8 cellular contexts compared by ENCODE assay signal in the genomic region with DNA sequence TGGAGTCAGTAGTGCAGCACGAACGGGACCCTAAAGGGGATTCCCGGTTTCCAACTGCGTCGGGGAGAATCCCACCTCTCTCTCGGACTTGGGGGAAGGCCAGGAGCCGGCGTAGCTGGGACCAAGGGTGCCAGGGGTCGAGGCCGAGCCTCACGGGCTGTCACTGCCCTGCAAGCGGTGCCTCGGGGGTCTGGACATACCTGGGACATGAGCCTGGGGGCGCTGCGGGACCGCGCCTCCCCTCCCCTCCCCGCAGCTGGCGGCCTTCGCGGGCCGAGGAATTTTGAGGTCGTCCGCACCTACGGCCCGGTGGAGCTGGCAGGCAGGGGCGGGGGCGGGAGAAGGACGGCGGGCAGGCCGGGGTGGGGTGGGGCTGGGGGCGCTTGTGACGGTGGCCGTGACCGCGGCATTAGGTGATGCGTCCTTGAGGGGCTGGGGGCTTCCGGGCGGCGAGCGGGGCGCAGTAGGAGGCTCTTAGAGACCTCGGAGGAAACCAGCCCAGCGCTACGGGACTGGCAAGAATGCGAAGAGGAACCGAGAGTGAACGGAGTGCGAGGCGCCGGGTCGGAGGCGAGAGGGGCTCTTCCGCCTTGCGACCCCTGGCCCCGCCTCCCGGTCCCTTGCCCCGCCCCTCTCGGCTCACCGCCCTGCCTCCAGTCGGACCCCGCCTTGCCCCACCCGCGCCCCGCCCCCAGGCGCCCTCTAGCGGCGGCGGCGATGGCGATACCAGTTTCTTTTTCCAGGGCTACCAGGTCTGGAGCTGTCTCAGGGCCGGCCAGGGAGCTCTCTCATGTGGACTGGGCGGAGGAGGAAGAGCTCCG. TPM values are rescaled to one million over a fixed set of nuclear protein-coding genes. Genes with fewer than 3 reads are reported as not detected.
DNase-seq lines count a peak whose midpoint lies in the region; ATAC-seq and TF ChIP-seq lines count a peak whose summit lies in the region.

No MANE protein-coding gene starts in this region.

- no TSS peak for BruUV-seq in Panc1 (replicated peaks; lab: Mats Ljungman, UMichigan)

- H3K4me3 Mint-ChIP-seq in activated T-cell treated with anti-CD3 and anti-CD28 coated beads, Interleukin-2, amount 50 U/mL, for 72 hours, result peak overlapping the region; percentile 85 to 89
- H3K4me3 Mint-ChIP-seq in naive thymus-derived CD8-positive, alpha-beta T cell, result peak overlapping the region; percentile 85 to 97 (median 88)
- peak overlapping the region; percentile 84 for H3K4me3 Mint-ChIP-seq in stimulated activated memory B cell treated with anti-CD40 and anti-IgM and Interleukin-4, amounts not matched to agents 10 μg/mL and 1 μg/mL and 100 μg/mL, for 72 hours

- DNase-seq in EH (ENCODE audit: low read depth), result peak; percentile 83
- peak; percentile 25 for DNase-seq in Panc1 (ENCODE audit: low read depth, low spot score)
- DNase-seq in activated T-cell treated with anti-CD3 and anti-CD28 coated beads, Interleukin-2, amount 50 U/mL, for 72 hours, result peak; percentile 96 to 99
- DNase-seq in fibroblast of gingiva (ENCODE audit: low read depth), result peak; percentile 78
- peak; percentile 88 to 99 (median 96) for DNase-seq in naive thymus-derived CD8-positive, alpha-beta T cell

- H3K27me3 Mint-ChIP-seq in activated T-cell treated with anti-CD3 and anti-CD28 coated beads, Interleukin-2, amount 50 U/mL, for 72 hours (ENCODE audit: low read depth), result no peaks in the 10 kb centered on the region
- peaks cover 0 to under 1% (median 0%) of the 10 kb centered on the region in 5 donors for H3K27me3 Mint-ChIP-seq in naive thymus-derived CD8-positive, alpha-beta T cell
- H3K27me3 Mint-ChIP-seq in stimulated activated memory B cell treated with anti-CD40 and anti-IgM and Interleukin-4, amounts not matched to agents 10 μg/mL and 1 μg/mL and 100 μg/mL, for 72 hours, result no peaks in the 10 kb centered on the region

- H3K27ac ChIP-seq in KOPT-K1 (ENCODE audit: low read depth, low read length, poor library complexity, severe bottlenecking) (peak overlapping the region; percentile 66), Panc1 (ENCODE audit: low read length) (peak overlapping the region; percentile 45; the same call in 1 of the 2 replicates)

- peak; percentile 96 for ATAC-seq in GM21825 (IDR thresholded peaks at IDR 0.05; ENCODE audit: unreplicated experiment)
- ATAC-seq in Panc1, result peak; percentile 100
- peak; percentile 95 to 99 for ATAC-seq in activated T-cell treated with anti-CD3 and anti-CD28 coated beads, Interleukin-2, amount 50 U/mL, for 72 hours (replicated peaks in 1 of 2)
- peak; percentile 93 to 95 for ATAC-seq in naive thymus-derived CD8-positive, alpha-beta T cell
- ATAC-seq in stimulated activated memory B cell treated with anti-CD40 and anti-IgM and Interleukin-4, amounts not matched to agents 10 μg/mL and 1 μg/mL and 100 μg/mL, for 72 hours, result peak; percentile 100

- H3K4me3 ChIP-seq in Panc1 (ENCODE audit: low read depth in 2 of 2, low read length in 2 of 2), result peak overlapping the region; percentile 49 to 57

- H3K9me3 ChIP-seq in KOPT-K1 (ENCODE audit: insufficient read depth, low read length, poor library complexity, severe bottlenecking), result no peaks in the 10 kb centered on the region
- no peaks in the 10 kb centered on the region for H3K9me3 ChIP-seq in Panc1 (ENCODE audit: control insufficient read depth, insufficient read depth, low read depth, low read length)

- H3K4me1 Mint-ChIP-seq in activated T-cell treated with anti-CD3 and anti-CD28 coated beads, Interleukin-2, amount 50 U/mL, for 72 hours (ENCODE audit: low read depth), result peaks cover 10% of the 10 kb centered on the region
- peaks cover 4 to 25% (median 20%) of the 10 kb centered on the region in 4 donors for H3K4me1 Mint-ChIP-seq in naive thymus-derived CD8-positive, alpha-beta T cell
- H3K4me1 Mint-ChIP-seq in stimulated activated memory B cell treated with anti-CD40 and anti-IgM and Interleukin-4, amounts not matched to agents 10 μg/mL and 1 μg/mL and 100 μg/mL, for 72 hours, result peaks cover 25% of the 10 kb centered on the region

- CTCF ChIA-PET in Panc1 (lab: Charles Lee), result interaction anchor here (0.6 to 1.0 kb wide), 10 partner anchors 9 to 1388 kb away, joined by 3 to 4 read pairs (median 3); no protein-coding TSS in a partner anchor

- intact Hi-C loops in Panc1 (cut with micrococcal nuclease; ENCODE audit: unreplicated experiment), result no loop called here

- H3K36me3 ChIP-seq in KOPT-K1 (ENCODE audit: insufficient read depth, low read length) (no peaks in the 10 kb centered on the region), Panc1 (ENCODE audit: control insufficient read depth, insufficient read depth, low read length) (no peaks in the 10 kb centered on the region)

- peaks cover 0 to 2% of the 10 kb centered on the region in 2 donors for H3K36me3 Mint-ChIP-seq in activated T-cell treated with anti-CD3 and anti-CD28 coated beads, Interleukin-2, amount 50 U/mL, for 72 hours (ENCODE audit: insufficient read depth in 2 of 2)
- peaks cover 0 to 16% (median 6%) of the 10 kb centered on the region in 3 donors for H3K36me3 Mint-ChIP-seq in naive thymus-derived CD8-positive, alpha-beta T cell
- peaks cover 7% of the 10 kb centered on the region for H3K36me3 Mint-ChIP-seq in stimulated activated memory B cell treated with anti-CD40 and anti-IgM and Interleukin-4, amounts not matched to agents 10 μg/mL and 1 μg/mL and 100 μg/mL, for 72 hours

- H3K27me3 ChIP-seq in Panc1 (ENCODE audit: control insufficient read depth, insufficient read depth, low read length), result 0 out of 2 replicates have a peak, but pooled peaks cover 4% of the 10 kb centered on the region

- in situ Hi-C loops in Panc1 (cut with HindIII; ENCODE audit: low pct_unique_long_range_greater_than_20kb, low sequenced_read_pairs), result no loop called here

- peak; percentile 99 for TF ChIP-seq CTCF in Panc1 (IDR thresholded peaks at IDR 0.05)

- POLR2A ChIA-PET in Panc1 (lab: Charles Lee), result interaction anchor here (0.6 to 0.7 kb wide), 4 partner anchors 40 to 150 kb away, joined by 3 to 5 read pairs (median 4); no protein-coding TSS in a partner anchor
- POLR2A ChIA-PET in naive thymus-derived CD8-positive, alpha-beta T cell (lab: Charles Lee), result no interaction called here

- H3K9me3 Mint-ChIP-seq in activated T-cell treated with anti-CD3 and anti-CD28 coated beads, Interleukin-2, amount 50 U/mL, for 72 hours, result no peaks in the 10 kb centered on the region
- H3K9me3 Mint-ChIP-seq in naive thymus-derived CD8-positive, alpha-beta T cell, result no peaks in the 10 kb centered on the region
- H3K9me3 Mint-ChIP-seq in stimulated activated memory B cell treated with anti-CD40 and anti-IgM and Interleukin-4, amounts not matched to agents 10 μg/mL and 1 μg/mL and 100 μg/mL, for 72 hours, result no peaks in the 10 kb centered on the region

- H3K4me1 ChIP-seq in Panc1 (ENCODE audit: control insufficient read depth, insufficient read depth, low read length), result peaks cover 6% of the 10 kb centered on the region

- peak overlapping the region; percentile 83 for H3K27ac Mint-ChIP-seq in activated T-cell treated with anti-CD3 and anti-CD28 coated beads, Interleukin-2, amount 50 U/mL, for 72 hours
- H3K27ac Mint-ChIP-seq in naive thymus-derived CD8-positive, alpha-beta T cell, result peak overlapping the region; percentile 84 to 97 (median 96)
- peak overlapping the region; percentile 94 for H3K27ac Mint-ChIP-seq in stimulated activated memory B cell treated with anti-CD40 and anti-IgM and Interleukin-4, amounts not matched to agents 10 μg/mL and 1 μg/mL and 100 μg/mL, for 72 hours

RNA-seq across cellular contexts. Expression of gene NPVF, which starts 48.3 kb away (rescaled TPM):
- not detected for total RNA-seq in Panc1 (2021; ENCODE audit: unreplicated experiment)
- not detected for polyA plus RNA-seq in Panc1 (2012; ENCODE audit: insufficient read length)
- total RNA-seq in activated T-cell treated with anti-CD3 and anti-CD28 coated beads, Interleukin-2, amount 50 U/mL, for 72 hours, result not detected
- total RNA-seq in naive thymus-derived CD8-positive, alpha-beta T cell, result not detected
- not detected for polyA plus RNA-seq in naive thymus-derived CD8-positive, alpha-beta T cell

RNA-seq across cellular contexts. Expression of gene CYCS, which starts 54.9 kb away (rescaled TPM):
- total RNA-seq in Panc1 (2021; ENCODE audit: unreplicated experiment), result 245 TPM
- polyA plus RNA-seq in Panc1 (2012; ENCODE audit: insufficient read length), result 209 TPM
- 100 to 1,000 TPM; 147 to 158 TPM for total RNA-seq in activated T-cell treated with anti-CD3 and anti-CD28 coated beads, Interleukin-2, amount 50 U/mL, for 72 hours
- total RNA-seq in naive thymus-derived CD8-positive, alpha-beta T cell, result 10 to 100 TPM; 56.1 to 58.0 TPM
- polyA plus RNA-seq in naive thymus-derived CD8-positive, alpha-beta T cell, result 100 to 1,000 TPM in 2 of 3 donors, 10 to 100 TPM in 1; 95.4 to 121 (median 101) TPM

Comparison
In these comparisons a context has a peak if more than half of its experiments do, and no peak if none do; other contexts are left out.
1. Peak in every context shown above with its lines: DNase-seq, ATAC-seq, H3K4me3 ChIP-seq and H3K27ac ChIP-seq.
2. DNase-seq: peak in every context shown above with its lines; median percentile 98 in activated T-cell treated with anti-CD3 and anti-CD28 coated beads, Interleukin-2, amount 50 U/mL, for 72 hours; 96 in naive thymus-derived CD8-positive, alpha-beta T cell; 83 in EH; 78 in fibroblast of gingiva; 25 in Panc1.